ENCODE assay signal across 19 cellular contexts in the genomic region with DNA sequence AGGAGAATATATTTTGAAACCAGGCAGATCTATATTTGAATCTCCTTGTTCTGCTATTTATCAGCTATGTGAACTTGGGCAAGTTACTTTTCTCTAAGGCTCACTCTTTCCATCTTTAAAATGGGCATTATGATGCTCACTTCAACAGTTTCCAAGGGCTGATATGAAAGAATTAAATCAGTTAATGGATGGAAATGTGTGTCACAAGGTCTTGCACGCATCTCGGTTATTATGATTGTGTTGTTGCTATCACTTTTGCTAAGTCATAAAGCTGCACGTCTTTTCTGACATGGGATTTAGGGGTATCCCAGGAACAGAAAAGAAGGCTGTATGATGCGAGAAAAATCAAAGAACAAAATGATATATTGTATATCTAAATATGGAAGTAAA.
"Had no signal": no experiment of that assay in that cellular context is flagged by ENCODE, and none has a peak within 500 bp of the region (broad histone marks: within the 10 kb centered on the region; RNA-seq: fewer than 3 reads in every experiment).

No MANE protein-coding gene starts in this region.

- H3K36me3 ChIP-seq: cardiac muscle cell, gastrocnemius medialis, vagina had no signal

- H3K9me3 ChIP-seq: gastrocnemius medialis, testis, vagina had no signal

- H3K4me1 Mint-ChIP-seq: activated naive CD8-positive, alpha-beta T cell treated with anti-CD3 and anti-CD28 coated beads for 36 hours; naive B cell; neural crest cell; stimulated activated naive B cell treated with anti-CD40 and anti-IgM and Interleukin-4, amounts not matched to agents 10 μg/mL and 1 μg/mL and 100 μg/mL, for 72 hours had no signal

- H3K36me3 Mint-ChIP-seq: activated CD4-positive, alpha-beta memory T cell treated with anti-CD3 and anti-CD28 coated beads for 36 hours; activated naive CD8-positive, alpha-beta T cell treated with anti-CD3 and anti-CD28 coated beads for 36 hours; naive B cell; stimulated activated naive B cell treated with anti-CD40 and anti-IgM and Interleukin-4, amounts not matched to agents 10 μg/mL and 1 μg/mL and 100 μg/mL, for 72 hours; type B pancreatic cell had no signal

- ATAC-seq: gastrocnemius medialis; stimulated activated naive B cell treated with anti-CD40 and anti-IgM and Interleukin-4, amounts not matched to agents 10 μg/mL and 1 μg/mL and 100 μg/mL, for 72 hours had no signal

- H3K27me3 Mint-ChIP-seq: activated CD4-positive, alpha-beta memory T cell treated with anti-CD3 and anti-CD28 coated beads for 36 hours; activated naive CD8-positive, alpha-beta T cell treated with anti-CD3 and anti-CD28 coated beads for 36 hours; stimulated activated naive B cell treated with anti-CD40 and anti-IgM and Interleukin-4, amounts not matched to agents 10 μg/mL and 1 μg/mL and 100 μg/mL, for 72 hours; type B pancreatic cell had no signal

- H3K4me3 Mint-ChIP-seq: activated CD4-positive, alpha-beta memory T cell treated with anti-CD3 and anti-CD28 coated beads for 36 hours; activated naive CD8-positive, alpha-beta T cell treated with anti-CD3 and anti-CD28 coated beads for 36 hours; naive B cell; neural crest cell; stimulated activated naive B cell treated with anti-CD40 and anti-IgM and Interleukin-4, amounts not matched to agents 10 μg/mL and 1 μg/mL and 100 μg/mL, for 72 hours; type B pancreatic cell had no signal

- H3K9me3 Mint-ChIP-seq: neural crest cell had no signal

- H3K27me3 ChIP-seq: cardiac muscle cell, gastrocnemius medialis, testis, vagina had no signal

- H3K27ac Mint-ChIP-seq: activated CD4-positive, alpha-beta memory T cell treated with anti-CD3 and anti-CD28 coated beads for 36 hours; activated naive CD8-positive, alpha-beta T cell treated with anti-CD3 and anti-CD28 coated beads for 36 hours; naive B cell; stimulated activated naive B cell treated with anti-CD40 and anti-IgM and Interleukin-4, amounts not matched to agents 10 μg/mL and 1 μg/mL and 100 μg/mL, for 72 hours; type B pancreatic cell had no signal

- H3K4me1 ChIP-seq: gastrocnemius medialis, testis had no signal

- H3K4me3 ChIP-seq: cardiac muscle cell, gastrocnemius medialis, skin epidermis, testis, vagina had no signal

- DNase-seq: activated CD4-positive, alpha-beta memory T cell treated with anti-CD3 and anti-CD28 coated beads for 36 hours; activated CD4-positive, alpha-beta T cell treated with anti-CD3 and anti-CD28 coated beads for 48 hours; activated naive CD4-positive, alpha-beta T cell treated with Interleukin-2 at 50 U/mL for 16 hours; activated naive CD8-positive, alpha-beta T cell treated with anti-CD3 and anti-CD28 coated beads for 36 hours; activated T-cell treated with anti-CD3 and anti-CD28 coated beads, Interleukin-2, amount 50 U/mL, for 48 hours; effector CD4-positive, alpha-beta T cell; gastrocnemius medialis; hippocampal formation; mesendoderm; naive B cell; occipital lobe; stimulated activated naive B cell treated with anti-CD40 and anti-IgM and Interleukin-4, amounts not matched to agents 10 μg/mL and 1 μg/mL and 100 μg/mL, for 72 hours; T-helper 2 cell; testis had no signal

- H3K27ac ChIP-seq: cardiac muscle cell, gastrocnemius medialis, testis, vagina had no signal
